Comparison of ENCODE assay signal across 21 cellular contexts in genomic region chr3:129587559-129588210, GRCh38. TPM values are rescaled to one million over a fixed set of nuclear protein-coding genes. Genes with fewer than 3 reads are reported as not detected.
A peak's percentile ranks its signal among the peaks of the same experiment; 100 is the strongest.
DNase-seq lines count a peak whose midpoint lies in the region; ATAC-seq and TF ChIP-seq lines count a peak whose summit lies in the region.
"Had no signal": no experiment of that assay in that cellular context is flagged by ENCODE, and none has a peak within 500 bp of the region (broad histone marks: within the 10 kb centered on the region; RNA-seq: fewer than 3 reads in every experiment).

No MANE protein-coding gene starts in this region.

- 71 to 100% methylated on average over 1 to 2 of the region's 10 CpGs for WGBS in gastroesophageal sphincter (ENCODE audit: low coverage in 1 of 2), 2 donors
- WGBS in aorta, 2 donors: 87 to 88% methylated on average over 10 of the region's 10 CpGs

- peak overlapping the region in 3 of 5 donors; percentile 2 to 55 (median 48) for H3K9ac ChIP-seq in subcutaneous abdominal adipose tissue (ENCODE audit: low read length in 5 of 5)

- TF ChIP-seq CTCF in RWPE2 (IDR thresholded peaks at IDR 0.05; ENCODE audit: poor library complexity, severe bottlenecking): no peak
- no peak for TF ChIP-seq CTCF in gastroesophageal sphincter (IDR thresholded peaks at IDR 0.05)

- H3K9me3 ChIP-seq in RWPE2 (ENCODE audit: severe bottlenecking): no peaks in the 10 kb centered on the region
- no peaks in the 10 kb centered on the region for H3K9me3 ChIP-seq in gastroesophageal sphincter
- H3K9me3 ChIP-seq in subcutaneous abdominal adipose tissue (ENCODE audit: control insufficient read depth in 5 of 5, low read length in 5 of 5): no peaks in the 10 kb centered on the region
- H3K9me3 ChIP-seq in aorta (ENCODE audit: control insufficient read depth, low read length): no peaks in the 10 kb centered on the region
- H3K9me3 ChIP-seq: BE2C, psoas muscle had no signal

- H3K36me3 ChIP-seq in RWPE2 (ENCODE audit: low read depth) (no peaks in the 10 kb centered on the region), gastroesophageal sphincter (peaks cover 0 to 59% of the 10 kb centered on the region in 2 donors), subcutaneous abdominal adipose tissue (ENCODE audit: control insufficient read depth in 5 of 5, insufficient read depth in 5 of 5, low read length in 5 of 5) (peaks cover 0 to 69% (median 63%) of the 10 kb centered on the region in 5 donors), aorta (ENCODE audit: control insufficient read depth in 1 of 2, insufficient read depth in 2 of 2, low read length in 1 of 2) (no peaks in the 10 kb centered on the region)

- no peak overlapping the region for H3K4me3 ChIP-seq in RWPE2 (ENCODE audit: severe bottlenecking)
- H3K4me3 ChIP-seq in gastroesophageal sphincter: no peak overlapping the region
- H3K4me3 ChIP-seq in subcutaneous abdominal adipose tissue (ENCODE audit: low read depth in 1 of 5, low read length in 5 of 5): no peak overlapping the region
- no peak overlapping the region for H3K4me3 ChIP-seq in aorta (ENCODE audit: low read length in 2 of 2)
- H3K4me3 ChIP-seq: lung, psoas muscle had no signal

- peaks cover 7% of the 10 kb centered on the region for H3K4me1 ChIP-seq in RWPE2 (ENCODE audit: insufficient read depth, poor library complexity, severe bottlenecking)
- H3K4me1 ChIP-seq in gastroesophageal sphincter: peaks cover 0 to 63% (median 40%) of the 10 kb centered on the region in 3 donors
- H3K4me1 ChIP-seq in subcutaneous abdominal adipose tissue (ENCODE audit: control insufficient read depth in 5 of 5, insufficient read depth in 5 of 5, low read length in 5 of 5): peaks cover 19 to 85% (median 79%) of the 10 kb centered on the region in 5 donors
- no peaks in the 10 kb centered on the region for H3K4me1 ChIP-seq in aorta (ENCODE audit: control insufficient read depth in 1 of 2, insufficient read depth in 2 of 2, low read length in 2 of 2)

- TF ChIP-seq POLR2A in gastroesophageal sphincter (IDR thresholded peaks at IDR 0.05): no peak

- no peaks in the 10 kb centered on the region for H3K27me3 ChIP-seq in RWPE2 (ENCODE audit: insufficient read depth, poor library complexity, severe bottlenecking)
- H3K27me3 ChIP-seq in gastroesophageal sphincter: no peaks in the 10 kb centered on the region
- H3K27me3 ChIP-seq in subcutaneous abdominal adipose tissue (ENCODE audit: control insufficient read depth in 5 of 5, insufficient read depth in 4 of 5, low read length in 5 of 5): no peaks in the 10 kb centered on the region
- H3K27me3 ChIP-seq in aorta (ENCODE audit: control insufficient read depth in 1 of 2, insufficient read depth in 2 of 2, low read length in 1 of 2): no peaks in the 10 kb centered on the region
- H3K27me3 ChIP-seq: BE2C had no signal

- intact Hi-C loops in aorta (cut with DNase I): no loop called here

- ATAC-seq in RWPE2 (ENCODE audit: low read depth): peak; percentile 11; the same call in 1 of the 3 replicates
- no peak for ATAC-seq in gastroesophageal sphincter
- no peak for ATAC-seq in GM21737 (IDR thresholded peaks at IDR 0.05; ENCODE audit: unreplicated experiment)
- ATAC-seq in aorta (ENCODE audit: low FRiP score): no peak
- ATAC-seq: activated CD8-positive, alpha-beta T cell treated with anti-CD3 and anti-CD28 coated beads for 36 hours had no signal

- peak; percentile 45 for DNase-seq in ELF-1 (ENCODE audit: low read depth, low spot score)
- no peak for DNase-seq in RWPE2 (ENCODE audit: low spot score)
- DNase-seq in NK-92 (lab: John Stamatoyannopoulos, UW; ENCODE audit: unreplicated experiment): no peak
- DNase-seq in NCI-H69 (lab: John Stamatoyannopoulos, UW): no peak
- DNase-seq in aorta: no peak
- DNase-seq: activated CD8-positive, alpha-beta T cell treated with anti-CD3 and anti-CD28 coated beads for 36 hours; activated naive CD8-positive, alpha-beta T cell treated with anti-CD3 and anti-CD28 coated beads, Interleukin-2, amount 10 ng/mL, durations not matched to agents 7 days and 5 days; activated T-cell treated with anti-CD3 and anti-CD28 coated beads, Interleukin-2, amount 50 U/mL, for 48 hours; BE2C; DMS53; MV-4-11; naive B cell; NCI-H2081 treated with DMSO at 0.1 percent for 48 hours; substantia nigra had no signal

- H3K27ac ChIP-seq in RWPE2 (ENCODE audit: poor library complexity, severe bottlenecking) (peak overlapping the region; percentile 16), gastroesophageal sphincter (peak overlapping the region in 3 of 4 donors; percentile 43 to 62 (median 48)), subcutaneous abdominal adipose tissue (ENCODE audit: low read depth, low read length) (peak overlapping the region; percentile 81), aorta (ENCODE audit: low read depth in 1 of 2, low read length in 2 of 2) (no peak overlapping the region)
- H3K27ac ChIP-seq: psoas muscle, VCaP had no signal

- TF ChIP-seq EP300 in gastroesophageal sphincter (IDR thresholded peaks at IDR 0.05): no peak

RNA-seq across cellular contexts. Expression of gene PLXND1, which starts 18.8 kb away (rescaled TPM):
- total RNA-seq in gastroesophageal sphincter (10 to 100 TPM; 45.0 to 77.9 (median 61.5) TPM), aorta (100 to 1,000 TPM; 176 to 358 TPM)
- polyA plus RNA-seq in aorta: 100 to 1,000 TPM in 1 of 2 donors, 10 to 100 TPM in 1; 55.5 to 149 TPM

RNA-seq across cellular contexts. Expression of gene H1-8, which starts 44.7 kb away (rescaled TPM):
- total RNA-seq in gastroesophageal sphincter (not detected), aorta (not detected)
- not detected for polyA plus RNA-seq in aorta
- total RNA-seq: activated CD8-positive, alpha-beta T cell treated with anti-CD3 and anti-CD28 coated beads for 36 hours; activated naive CD8-positive, alpha-beta T cell treated with anti-CD3 and anti-CD28 coated beads, Interleukin-2, amount 10 ng/mL, durations not matched to agents 7 days and 5 days; cardiac septum; lung; psoas muscle had no signal
- polyA plus RNA-seq: lung, psoas muscle had no signal

RNA-seq across cellular contexts. Expression of gene RHO, which starts 59.2 kb away (rescaled TPM):
- not detected for total RNA-seq in gastroesophageal sphincter
- total RNA-seq in aorta: under 1 TPM in 1 of 2 donors, not detected in 1; 0.15 TPM
- polyA plus RNA-seq in aorta: not detected
- total RNA-seq: activated CD8-positive, alpha-beta T cell treated with anti-CD3 and anti-CD28 coated beads for 36 hours; activated naive CD8-positive, alpha-beta T cell treated with anti-CD3 and anti-CD28 coated beads, Interleukin-2, amount 10 ng/mL, durations not matched to agents 7 days and 5 days; cardiac septum; lung; psoas muscle had no signal

Comparison
In these comparisons a context has a peak if more than half of its experiments do, and no peak if none do; other contexts are left out.
1. H3K27ac ChIP-seq: peak in RWPE2 (single experiment), gastroesophageal sphincter (3 of 4) and subcutaneous abdominal adipose tissue (single experiment); none in aorta (0 of 2).